Comparison of ENCODE assay signal across 8 cellular contexts in genomic region chr17:80474933-80475915, GRCh38. TPM values are rescaled to one million over a fixed set of nuclear protein-coding genes. Genes with fewer than 3 reads are reported as not detected.
DNase-seq lines count a peak whose midpoint lies in the region; ATAC-seq and TF ChIP-seq lines count a peak whose summit lies in the region.

No MANE protein-coding gene starts in this region.

- H3K79me2 ChIP-seq in DOHH2 (ENCODE audit: control insufficient read depth, low read length) (no peaks in the 10 kb centered on the region), Karpas-422 (ENCODE audit: low read length) (no peaks in the 10 kb centered on the region)

- H3K4me2 ChIP-seq in DOHH2 (ENCODE audit: low read length) (peak overlapping the region; percentile 60), Karpas-422 (ENCODE audit: low read depth, low read length, poor library complexity, severe bottlenecking) (peak overlapping the region; percentile 45)

- H3K27ac Mint-ChIP-seq in brain = peak overlapping the region; percentile 57 to 95 (median 67)
- no peak overlapping the region for H3K27ac Mint-ChIP-seq in neural crest cell (ENCODE audit: unreplicated experiment)

- H3K27me3 Mint-ChIP-seq in brain (peaks cover 73% of the 10 kb centered on the region), neural crest cell (ENCODE audit: low read depth) (peaks cover 80% of the 10 kb centered on the region)

- no peaks in the 10 kb centered on the region for H3K9me3 ChIP-seq in DOHH2 (ENCODE audit: control insufficient read depth, insufficient read depth, low read length)
- H3K9me3 ChIP-seq in Karpas-422 (ENCODE audit: low read length) = no peaks in the 10 kb centered on the region

- intact Hi-C loops in lower leg skin (cut with DNase I; ENCODE audit: low total_unique reads) = no loop called here

- no peak for TF ChIP-seq POLR2A in lower leg skin (IDR thresholded peaks at IDR 0.05)

- H3K9ac ChIP-seq in Karpas-422 (ENCODE audit: low read length) = peak overlapping the region; percentile 24; the same call in 1 of the 2 replicates

- DNase-seq in Karpas-422 (no peak), neural crest cell (ENCODE audit: low read depth, low spot score) (no peak), lower leg skin (ENCODE audit: low spot score in 2 of 2) (no peak), GM10266 (ENCODE audit: extremely low spot score) (no peak), NK-92 (lab: John Stamatoyannopoulos, UW; ENCODE audit: unreplicated experiment) (no peak)

- H3K4me1 ChIP-seq in DOHH2 (ENCODE audit: control insufficient read depth, low read length) (peaks cover 14% of the 10 kb centered on the region), Karpas-422 (ENCODE audit: low read length) (peaks cover 11% of the 10 kb centered on the region)

- H3K9me2 ChIP-seq in DOHH2 (replicated peaks; ENCODE audit: control insufficient read depth, low read length) = no peaks in the 10 kb centered on the region
- no peaks in the 10 kb centered on the region for H3K9me2 ChIP-seq in Karpas-422 (replicated peaks; ENCODE audit: insufficient read depth, low read length)

- H3K27me3 ChIP-seq in DOHH2 (ENCODE audit: control insufficient read depth, low read length) = peaks cover 24% of the 10 kb centered on the region
- H3K27me3 ChIP-seq in Karpas-422 (ENCODE audit: low read length) = no peaks in the 10 kb centered on the region

- H3K27ac ChIP-seq in DOHH2 (ENCODE audit: low read depth, low read length) (no peak overlapping the region), Karpas-422 (ENCODE audit: low read length) (no peak overlapping the region)

- H3K36me3 Mint-ChIP-seq in brain = no peaks in the 10 kb centered on the region
- H3K36me3 Mint-ChIP-seq in neural crest cell (ENCODE audit: low read depth) = no peaks in the 10 kb centered on the region

- H3K9me3 Mint-ChIP-seq in brain (peaks cover 0 to 7% (median 0%) of the 10 kb centered on the region in 5 experiments), neural crest cell (no peaks in the 10 kb centered on the region)

- ATAC-seq in HG03045 (IDR thresholded peaks at IDR 0.05; ENCODE audit: unreplicated experiment) = no peak

- H3F3A ChIP-seq in DOHH2 (ENCODE audit: control insufficient read depth, insufficient read depth) = no peaks in the 10 kb centered on the region

- H3K36me3 ChIP-seq in DOHH2 (ENCODE audit: control insufficient read depth, low read length) (no peaks in the 10 kb centered on the region), Karpas-422 (ENCODE audit: insufficient read depth, low read length) (no peaks in the 10 kb centered on the region)

- H3K4me3 Mint-ChIP-seq in brain (peak overlapping the region; percentile 81 to 94 (median 84)), neural crest cell (peak overlapping the region; percentile 83)

- H3K4me3 ChIP-seq in DOHH2 (ENCODE audit: low read length) (peak overlapping the region; percentile 43), Karpas-422 (ENCODE audit: low read length) (no peak overlapping the region), lower leg skin (ENCODE audit: low read depth, poor library complexity, severe bottlenecking) (no peak overlapping the region)

- H4K20me1 ChIP-seq in DOHH2 (ENCODE audit: control insufficient read depth, insufficient read depth, low read depth, low read length) (no peaks in the 10 kb centered on the region), Karpas-422 (ENCODE audit: insufficient read depth, low read depth, low read length) (no peaks in the 10 kb centered on the region)

- 2 to 4% methylated on average over 25 to 41 of the region's 56 CpGs for WGBS in lower leg skin, 2 donors

- H3K4me1 Mint-ChIP-seq in brain (peaks cover 10% of the 10 kb centered on the region), neural crest cell (peaks cover 9% of the 10 kb centered on the region)

- H2AFZ ChIP-seq in Karpas-422 (ENCODE audit: low read length) = no peak overlapping the region

- TF ChIP-seq CTCF in DOHH2 (IDR thresholded peaks at IDR 0.05; ENCODE audit: low read depth, low read length, poor library complexity, severe bottlenecking) = no peak
- peak in 1 of 2 experiments; percentile 23 for TF ChIP-seq CTCF in brain (conservative IDR thresholded peaks at IDR 0.05)
- TF ChIP-seq CTCF in neural crest cell (conservative IDR thresholded peaks at IDR 0.05) = no peak
- no peak for TF ChIP-seq CTCF in lower leg skin (IDR thresholded peaks at IDR 0.05)
- no peak for TF ChIP-seq CTCF in GM10266 (IDR thresholded peaks at IDR 0.05; ENCODE audit: control insufficient read depth, insufficient read depth, low read depth, missing control alignments)

RNA-seq across cellular contexts. Expression of gene NPTX1, which starts 1.2 kb away (rescaled TPM):
- not detected in 2 replicates for total RNA-seq in Karpas-422 (2014; rRNA removed; shearing (Covaris generic); ENCODE audit: low replicate concordance)
- polyA plus RNA-seq in brain (ENCODE audit: insufficient read depth, low read depth, low replicate concordance) = 22.4 TPM
- 1.6 and 1.9 TPM in 2 replicates for total RNA-seq in neural crest cell
- total RNA-seq in lower leg skin = 1 to 10 TPM; 1.1 to 2.6 (median 2.3) TPM
